In the genomic region with DNA sequence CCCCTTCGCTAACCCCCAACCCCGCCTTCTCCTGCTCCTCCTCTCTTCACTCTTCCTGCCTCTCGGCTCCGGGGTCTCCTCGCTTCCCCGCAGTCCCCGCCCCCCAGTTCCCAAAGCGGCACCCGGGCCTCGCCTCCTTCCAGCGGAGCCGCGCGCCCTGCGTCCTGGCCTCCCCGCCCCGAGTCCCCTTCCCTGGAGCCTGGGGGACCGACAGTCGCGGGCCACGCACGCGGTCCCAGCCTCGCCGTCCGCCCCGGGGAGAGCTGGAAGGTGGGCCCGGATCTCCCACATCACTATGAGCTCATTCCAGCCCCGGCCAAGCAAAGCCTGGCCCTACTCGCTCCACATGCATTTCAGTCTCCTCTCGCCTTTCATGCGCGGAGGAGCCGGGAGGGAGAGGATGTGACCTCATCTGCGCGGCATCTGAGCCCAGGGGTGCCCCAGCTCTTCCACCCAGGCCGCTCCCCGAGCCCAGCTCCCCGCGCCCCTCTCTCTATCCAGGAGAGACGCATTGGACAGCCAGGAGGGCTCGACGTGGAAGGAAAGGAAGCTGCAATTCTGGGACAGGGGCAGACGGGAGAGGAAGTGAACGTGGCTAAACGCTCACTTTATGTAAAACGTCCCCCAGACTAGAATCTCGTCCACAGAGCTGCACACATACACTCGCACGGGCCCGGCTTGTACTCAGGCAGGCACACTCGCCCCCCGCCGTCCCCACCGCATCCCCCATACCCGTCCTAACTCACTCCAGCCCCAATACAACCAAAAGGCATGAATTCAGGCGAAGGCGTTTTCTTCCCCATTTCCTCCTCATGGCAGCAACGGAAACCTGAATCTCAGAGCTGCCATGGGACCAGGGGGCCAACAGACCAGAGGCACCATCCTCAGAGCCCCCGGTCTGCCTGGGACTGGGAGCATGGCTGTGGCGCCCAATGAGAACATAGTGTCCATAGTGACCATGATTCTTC, we compare ENCODE assay signal across 1 cellular context.
TF ChIP-seq lines count a peak whose summit lies in the region.

No MANE protein-coding gene starts in this region.

TF ChIP-seq in liver, 16 proteins besides CTCF, POLR2A, EP300 and RAD21 (continued from another document):
- TF ChIP-seq, protein P1, sequence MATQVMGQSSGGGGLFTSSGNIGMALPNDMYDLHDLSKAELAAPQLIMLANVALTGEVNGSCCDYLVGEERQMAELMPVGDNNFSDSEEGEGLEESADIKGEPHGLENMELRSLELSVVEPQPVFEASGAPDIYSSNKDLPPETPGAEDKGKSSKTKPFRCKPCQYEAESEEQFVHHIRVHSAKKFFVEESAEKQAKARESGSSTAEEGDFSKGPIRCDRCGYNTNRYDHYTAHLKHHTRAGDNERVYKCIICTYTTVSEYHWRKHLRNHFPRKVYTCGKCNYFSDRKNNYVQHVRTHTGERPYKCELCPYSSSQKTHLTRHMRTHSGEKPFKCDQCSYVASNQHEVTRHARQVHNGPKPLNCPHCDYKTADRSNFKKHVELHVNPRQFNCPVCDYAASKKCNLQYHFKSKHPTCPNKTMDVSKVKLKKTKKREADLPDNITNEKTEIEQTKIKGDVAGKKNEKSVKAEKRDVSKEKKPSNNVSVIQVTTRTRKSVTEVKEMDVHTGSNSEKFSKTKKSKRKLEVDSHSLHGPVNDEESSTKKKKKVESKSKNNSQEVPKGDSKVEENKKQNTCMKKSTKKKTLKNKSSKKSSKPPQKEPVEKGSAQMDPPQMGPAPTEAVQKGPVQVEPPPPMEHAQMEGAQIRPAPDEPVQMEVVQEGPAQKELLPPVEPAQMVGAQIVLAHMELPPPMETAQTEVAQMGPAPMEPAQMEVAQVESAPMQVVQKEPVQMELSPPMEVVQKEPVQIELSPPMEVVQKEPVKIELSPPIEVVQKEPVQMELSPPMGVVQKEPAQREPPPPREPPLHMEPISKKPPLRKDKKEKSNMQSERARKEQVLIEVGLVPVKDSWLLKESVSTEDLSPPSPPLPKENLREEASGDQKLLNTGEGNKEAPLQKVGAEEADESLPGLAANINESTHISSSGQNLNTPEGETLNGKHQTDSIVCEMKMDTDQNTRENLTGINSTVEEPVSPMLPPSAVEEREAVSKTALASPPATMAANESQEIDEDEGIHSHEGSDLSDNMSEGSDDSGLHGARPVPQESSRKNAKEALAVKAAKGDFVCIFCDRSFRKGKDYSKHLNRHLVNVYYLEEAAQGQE (IDR thresholded peaks at IDR 0.05): no peak
- TF ChIP-seq YY1 (IDR thresholded peaks at IDR 0.05) (no peak), TAF1 (conservative IDR thresholded peaks at IDR 0.05) (no peak), JUND (IDR thresholded peaks at IDR 0.05) (no peak), HNF4A (conservative IDR thresholded peaks at IDR 0.05) (no peak), FOXA2 (IDR thresholded peaks at IDR 0.05) (no peak), FOXA1 (IDR thresholded peaks at IDR 0.05) (no peak), EGR1 (IDR thresholded peaks at IDR 0.05; ENCODE audit: low read depth in 2 of 2) (no peak)
